ENCODE assay signal across 8 cellular contexts in genomic region chr10:21526184-21526951, GRCh38. TPM values are rescaled to one million over a fixed set of nuclear protein-coding genes. Genes with fewer than 3 reads are reported as not detected.
A peak's percentile ranks its signal among the peaks of the same experiment; 100 is the strongest.
DNase-seq lines count a peak whose midpoint lies in the region; ATAC-seq, FAIRE-seq and TF ChIP-seq lines count a peak whose summit lies in the region.

No MANE protein-coding gene starts in this region.

- no peak for TF ChIP-seq RAD21 in GM12878 (IDR thresholded peaks at IDR 0.05; ENCODE audit: insufficient read depth, low read depth, low read length)

- no peak for TF ChIP-seq EP300 in GM12878 (IDR thresholded peaks at IDR 0.05; ENCODE audit: borderline replicate concordance in 1 of 2, control insufficient read depth in 1 of 2, low read depth in 2 of 2, low read length in 2 of 2)

- H3K4me2 ChIP-seq in GM12878 (ENCODE audit: control insufficient read depth, insufficient read depth): peak overlapping the region; percentile 83

- SMC1A ChIA-PET in GM12878 (lab: Charles Lee; ENCODE audit: uncharacterized antibody, unreplicated experiment): interaction anchor here (0.6 to 1.5 kb wide), 2 partner anchors 13 to 30 kb away, joined by 3 to 5 read pairs; no protein-coding TSS in a partner anchor

- RAD21 ChIA-PET in GM12878 (lab: Charles Lee; ENCODE audit: unreplicated experiment): interaction anchor here (1.1 kb wide), 2 partner anchors 30 kb away, joined by 3 to 5 read pairs; no protein-coding TSS in a partner anchor

- no peaks in the 10 kb centered on the region for H3K9me3 ChIP-seq in GM12878 (replicated peaks; ENCODE audit: control insufficient read depth, insufficient read depth, low read length)
- H3K9me3 ChIP-seq in iPS DF 6.9 (ENCODE audit: control insufficient read depth, insufficient read depth, low read length): no peaks in the 10 kb centered on the region

- under 1% methylated on average over 43 of the region's 59 CpGs for WGBS in GM12878 (ENCODE audit: insufficient coverage, insufficient replicate concordance, low lambda C conversion rate, missing lambda C conversion rate)
- WGBS in iPS DF 6.9 (ENCODE audit: insufficient coverage, insufficient read length): no CpG with 5 or more reads among the region's 59 CpGs

- H4K20me1 ChIP-seq in GM12878 (ENCODE audit: control insufficient read depth, insufficient read depth): no peaks in the 10 kb centered on the region

- H3K4me1 Mint-ChIP-seq in T-helper 2 cell treated with Interferon-gamma antibody and Interleukin-4, amounts not matched to agents 5 μg/mL and 100 μg/mL, for 36 hours (ENCODE audit: low read depth): peaks cover 23% of the 10 kb centered on the region

- BruUV-seq in GM12878 (replicated peaks; lab: Mats Ljungman, UMichigan): TSS peak; percentile 84

- POLR2A ChIA-PET in GM12878 (lab: Charles Lee): interaction anchor here (0.5 to 1.0 kb wide), 3 partner anchors 10 to 245 kb away, joined by 4 read pairs; no protein-coding TSS in a partner anchor

- peak overlapping the region; percentile 39; the same call in 1 of the 2 replicates for H3K27ac ChIP-seq in GM12878 (ENCODE audit: control insufficient read depth, insufficient read depth)
- H3K27ac ChIP-seq in iPS DF 6.9 (ENCODE audit: low read length): no peak overlapping the region

- CTCF ChIA-PET in GM12878 (lab: Yijun Ruan, JAX): interaction anchor here (1.0 to 1.1 kb wide), 2 partner anchors 148 to 206 kb away, joined by 3 read pairs; no protein-coding TSS in a partner anchor

- peak overlapping the region; percentile 19 for H3K9ac ChIP-seq in GM12878 (ENCODE audit: control insufficient read depth, insufficient read depth, low read length)

- H3K4me1 ChIP-seq in GM12878 (ENCODE audit: control insufficient read depth, insufficient read depth, low read length) (peaks cover 13% of the 10 kb centered on the region), iPS DF 6.9 (ENCODE audit: control insufficient read depth, insufficient read depth, low read length) (0 out of 2 replicates have a peak, but pooled peaks cover 1% of the 10 kb centered on the region)

- H3K36me3 ChIP-seq in GM12878 (ENCODE audit: control insufficient read depth in 2 of 2, insufficient read depth in 2 of 2, low read length in 1 of 2) (no peaks in the 10 kb centered on the region), iPS DF 6.9 (ENCODE audit: control insufficient read depth, insufficient read depth, low read length) (no peaks in the 10 kb centered on the region)

- peak overlapping the region; percentile 68 for H3K4me3 ChIP-seq in Jurkat, Clone E6-1 (ENCODE audit: low read length)
- H3K4me3 ChIP-seq in GM12878: peak overlapping the region; percentile 80
- H3K4me3 ChIP-seq in iPS DF 6.9 (ENCODE audit: low read length): peak overlapping the region; percentile 60; the same call in 1 of the 2 replicates

- H3K4me3 Mint-ChIP-seq in T-helper 2 cell treated with Interferon-gamma antibody and Interleukin-4, amounts not matched to agents 5 μg/mL and 100 μg/mL, for 36 hours: peak overlapping the region; percentile 84

- peak; percentile 69; the same call in 1 of the 2 replicates for TF ChIP-seq POLR2A in GM12878 (IDR thresholded peaks at IDR 0.05; ENCODE audit: low read depth, low read length)

- in situ Hi-C loops in GM12878 (cut with MboI): loop anchor here (5.0 kb wide), 1 partner anchor 791 kb away; the partner anchor contains the start of gene COMMD3

- peaks cover 0 to 4% of the 10 kb centered on the region in 2 experiments; a peak in 1 of 4 replicates for H3K27me3 ChIP-seq in GM12878 (replicated peaks in 1 of 2; ENCODE audit: control insufficient read depth in 2 of 2, insufficient read depth in 2 of 2, low read length in 1 of 2)
- H3K27me3 ChIP-seq in iPS DF 6.9 (ENCODE audit: control insufficient read depth, insufficient read depth, low read length): no peaks in the 10 kb centered on the region

- intact Hi-C loops in GM12878 (cut with micrococcal nuclease; ENCODE audit: unreplicated experiment): no loop called here
- intact Hi-C loops in sciatic nerve (cut with DNase I): no loop called here

- H3K79me2 ChIP-seq in GM12878 (ENCODE audit: control insufficient read depth, insufficient read depth, low read length): no peaks in the 10 kb centered on the region

- peak; percentile 32 for DNase-seq in COLO829 (ENCODE audit: low spot score)
- DNase-seq in Jurkat, Clone E6-1 (ENCODE audit: low read depth, low spot score): no peak
- DNase-seq in T-helper 2 cell treated with Interferon-gamma antibody and Interleukin-4, amounts not matched to agents 5 μg/mL and 100 μg/mL, for 36 hours (ENCODE audit: low spot score): peak; percentile 38
- DNase-seq in GM12878 (ENCODE audit: low read depth, low spot score): no peak
- no peak for DNase-seq in iPS DF 6.9 (ENCODE audit: low read depth, low spot score)
- DNase-seq in sciatic nerve (ENCODE audit: low spot score): peak; percentile 91
- no peak for DNase-seq in HPDE6-E6E7 (ENCODE audit: extremely low spot score)

- H2AFZ ChIP-seq in GM12878 (ENCODE audit: control insufficient read depth, low read depth, low read length): peak overlapping the region; percentile 66

- H3K9me3 Mint-ChIP-seq in T-helper 2 cell treated with Interferon-gamma antibody and Interleukin-4, amounts not matched to agents 5 μg/mL and 100 μg/mL, for 36 hours: no peaks in the 10 kb centered on the region

- peaks cover 2% of the 10 kb centered on the region for H3K36me3 Mint-ChIP-seq in T-helper 2 cell treated with Interferon-gamma antibody and Interleukin-4, amounts not matched to agents 5 μg/mL and 100 μg/mL, for 36 hours (ENCODE audit: low read depth)

- peak overlapping the region; percentile 91 for H3K27ac Mint-ChIP-seq in T-helper 2 cell treated with Interferon-gamma antibody and Interleukin-4, amounts not matched to agents 5 μg/mL and 100 μg/mL, for 36 hours

- peak; percentile 35 for FAIRE-seq in GM12878 (lab: Jason Lieb, UNC)

- no peak for TF ChIP-seq CTCF in GM12878 (IDR thresholded peaks at IDR 0.05 in 2 of 3, conservative IDR thresholded peaks at IDR 0.05 in 1 of 3; ENCODE audit: control insufficient read depth in 2 of 3, extremely low read depth in 1 of 3, insufficient read depth in 1 of 3, low read depth in 3 of 3, low read length in 3 of 3)

- peak; percentile 31 for ATAC-seq in GM21360 (IDR thresholded peaks at IDR 0.05; ENCODE audit: unreplicated experiment)
- peak; percentile 75 for ATAC-seq in GM12878
- ATAC-seq in sciatic nerve: peak; percentile 65

- H3K27me3 Mint-ChIP-seq in T-helper 2 cell treated with Interferon-gamma antibody and Interleukin-4, amounts not matched to agents 5 μg/mL and 100 μg/mL, for 36 hours (ENCODE audit: low read depth): peaks cover 68% of the 10 kb centered on the region

RNA-seq across cellular contexts. Expression of gene SKIDA1, which starts 0.9 kb away (rescaled TPM):
- polyA plus RNA-seq in Jurkat, Clone E6-1 (2012; ENCODE audit: insufficient read depth, insufficient read length): 0.42 TPM
- total RNA-seq in GM12878 (2013; cell fraction: nucleolus; rRNA removed): 0.22 and 0.35 TPM in 2 replicates
- total RNA-seq in GM12878 (2014; rRNA removed) (0.23 and 0.98 TPM in 2 replicates), GM12878 (2014; rRNA removed; fragmentation: Illumina TruSeq; extraction: Trizol) (0.28 and 0.45 TPM in 2 replicates), GM12878 (2021) (0.13 and 0.72 TPM in 2 replicates), sciatic nerve (3.1 TPM)
- polyA plus RNA-seq in GM12878 (2011; ENCODE audit: low read depth): not detected
- polyA plus RNA-seq in GM12878 (2011; rRNA removed) (0.04 and 0.05 TPM in 2 replicates), GM12878 (2014; fragmentation: Illumina TruSeq; extraction: Trizol) (0.26 and 0.65 TPM in 2 replicates), GM12878 (2014; fragmentation: Nextera tagmentation; extraction: Ambion mirVana) (under 1 TPM; 0.08 to 0.29 TPM), GM12878 (2014; rRNA removed) (0.53 and 0.90 TPM in 2 replicates), GM12878 (2016; fragmentation: Nextera tagmentation; extraction: Ambion mirVana) (under 1 TPM; 0.63 to 0.78 TPM)
- 0.03 and 0.10 TPM in 2 replicates for polyA plus RNA-seq in GM12878 (2011; cell fraction: cytosol; rRNA removed)
- 0.06 TPM in 1 of 2 replicates, not detected in the other for polyA plus RNA-seq in GM12878 (2011; cell fraction: nucleus; rRNA removed)
- 0.16 and 0.28 TPM in 2 replicates for polyA plus RNA-seq in GM12878 (2012)
- polyA minus RNA-seq in GM12878 (2011; rRNA and poly(A)+ RNA removed): 0.05 and 0.15 TPM in 2 replicates
- not detected in 2 replicates for polyA minus RNA-seq in GM12878 (2011; cell fraction: cytosol; rRNA and poly(A)+ RNA removed)
- polyA minus RNA-seq in GM12878 (2011; cell fraction: nucleus; rRNA and poly(A)+ RNA removed): not detected in 2 replicates

RNA-seq across cellular contexts. Expression of gene MLLT10, which starts 7.7 kb away (rescaled TPM):
- 28.5 TPM for polyA plus RNA-seq in Jurkat, Clone E6-1 (2012; ENCODE audit: insufficient read depth, insufficient read length)
- 240 and 255 TPM in 2 replicates for total RNA-seq in GM12878 (2013; cell fraction: nucleolus; rRNA removed)
- total RNA-seq in GM12878 (2014; rRNA removed): 37.1 and 45.6 TPM in 2 replicates
- 27.5 and 30.1 TPM in 2 replicates for total RNA-seq in GM12878 (2014; rRNA removed; fragmentation: Illumina TruSeq; extraction: Trizol)
- total RNA-seq in GM12878 (2021): 32.2 and 36.7 TPM in 2 replicates
- polyA plus RNA-seq in GM12878 (2011; ENCODE audit: low read depth): 34.5 TPM
- polyA plus RNA-seq in GM12878 (2011; rRNA removed): 61.1 and 61.5 TPM in 2 replicates
- 41.5 and 44.6 TPM in 2 replicates for polyA plus RNA-seq in GM12878 (2011; cell fraction: cytosol; rRNA removed)
- polyA plus RNA-seq in GM12878 (2011; cell fraction: nucleus; rRNA removed): 63.2 and 68.2 TPM in 2 replicates
- 19.2 and 23.0 TPM in 2 replicates for polyA plus RNA-seq in GM12878 (2012)
- polyA plus RNA-seq in GM12878 (2014; fragmentation: Illumina TruSeq; extraction: Trizol): 29.5 and 39.5 TPM in 2 replicates
- polyA plus RNA-seq in GM12878 (2014; fragmentation: Nextera tagmentation; extraction: Ambion mirVana): 10 to 100 TPM in 1 of 2 experiments, 1 to 10 TPM in 1; 8.7 to 12.1 TPM
- polyA plus RNA-seq in GM12878 (2014; rRNA removed): 32.8 and 37.4 TPM in 2 replicates
- polyA plus RNA-seq in GM12878 (2016; fragmentation: Nextera tagmentation; extraction: Ambion mirVana): 10 to 100 TPM; 13.8 to 16.3 TPM
- 95.6 and 97.9 TPM in 2 replicates for polyA minus RNA-seq in GM12878 (2011; rRNA and poly(A)+ RNA removed)
- polyA minus RNA-seq in GM12878 (2011; cell fraction: cytosol; rRNA and poly(A)+ RNA removed): 15.5 and 19.3 TPM in 2 replicates
- 74.1 and 152 TPM in 2 replicates for polyA minus RNA-seq in GM12878 (2011; cell fraction: nucleus; rRNA and poly(A)+ RNA removed)
- total RNA-seq in sciatic nerve: 68.1 TPM

Comparison
In these comparisons a context has a peak if more than half of its experiments do, and no peak if none do; other contexts are left out.
1. DNase-seq: peak in COLO829 (single experiment), T-helper 2 cell treated with Interferon-gamma antibody and Interleukin-4, amounts not matched to agents 5 μg/mL and 100 μg/mL, for 36 hours (single experiment) and sciatic nerve (single experiment); none in Jurkat, Clone E6-1 (single experiment), GM12878 (single experiment), iPS DF 6.9 (single experiment) and HPDE6-E6E7 (single experiment).
2. Peak in every context shown above with its lines, with median percentiles within 50 percentile points of each other: ATAC-seq and H3K4me3 ChIP-seq.